ENCODE assay signal across 16 cellular contexts in the genomic region with DNA sequence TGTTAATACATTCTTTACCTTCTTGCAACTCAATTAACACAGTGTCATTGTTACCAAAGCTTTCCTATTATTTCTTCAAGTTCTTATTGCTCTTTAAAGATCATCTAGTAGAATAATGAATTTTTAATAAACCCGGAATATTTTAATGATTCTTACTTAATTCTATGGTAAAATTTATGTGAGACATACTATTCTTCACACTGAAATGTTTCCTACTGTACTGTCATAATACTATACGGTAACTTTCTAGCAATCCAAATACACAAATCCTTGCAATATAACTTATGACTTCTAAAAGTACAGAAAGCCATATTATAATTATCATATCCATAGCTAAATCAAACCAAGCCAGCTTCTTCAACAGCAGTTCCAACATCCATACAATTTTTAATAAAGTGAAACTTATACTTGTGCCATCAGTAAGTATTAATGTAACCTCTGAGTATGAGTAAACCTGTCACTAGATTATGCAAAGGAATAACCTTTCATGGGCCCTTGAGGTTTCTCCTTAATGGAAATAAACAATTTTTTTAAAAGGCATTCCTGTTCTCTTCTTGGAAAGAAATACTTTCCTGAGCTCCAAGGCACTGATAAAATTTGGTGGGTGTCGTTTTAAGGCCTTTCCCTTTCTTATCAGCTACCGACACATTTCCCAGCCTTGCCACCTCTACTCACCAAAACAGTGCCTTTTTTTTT.
"Had no signal": no experiment of that assay in that cellular context is flagged by ENCODE, and none has a peak within 500 bp of the region (broad histone marks: within the 10 kb centered on the region; RNA-seq: fewer than 3 reads in every experiment).

No MANE protein-coding gene starts in this region.

- H3K36me3 ChIP-seq: pancreas, right lobe of liver, thoracic aorta, transverse colon had no signal

- H3K27ac ChIP-seq: foreskin keratinocyte, hepatocyte, pancreas, right lobe of liver, thoracic aorta, transverse colon had no signal

- H3K4me3 ChIP-seq: hepatocyte, lung, pancreas, right lobe of liver, thoracic aorta, transverse colon had no signal

- H3K4me1 ChIP-seq: foreskin keratinocyte, right lobe of liver, transverse colon had no signal

- ATAC-seq: effector memory CD8-positive, alpha-beta T cell; foreskin keratinocyte; left colon; left ventricle myocardium superior; pancreas; right lobe of liver; stimulated activated memory B cell treated with anti-CD40 and anti-IgM and Interleukin-4, amounts not matched to agents 10 μg/mL and 1 μg/mL and 100 μg/mL, for 72 hours had no signal

- DNase-seq: effector memory CD8-positive, alpha-beta T cell; foreskin keratinocyte; head of caudate nucleus; left colon; left ventricle myocardium superior; mesenchymal stem cell; naive B cell; occipital lobe; pancreas; right lobe of liver; stimulated activated CD4-positive, alpha-beta T cell treated with anti-CD3 and anti-CD28 coated beads, Interleukin-4, amount 100 ng/mL, for 24 hours; transverse colon had no signal

- H3K27me3 ChIP-seq: foreskin keratinocyte, hepatocyte, pancreas, right lobe of liver, transverse colon had no signal

- H3K9me3 ChIP-seq: pancreas, thoracic aorta had no signal
